Comparison of ENCODE assay signal across 9 cellular contexts in the genomic region with DNA sequence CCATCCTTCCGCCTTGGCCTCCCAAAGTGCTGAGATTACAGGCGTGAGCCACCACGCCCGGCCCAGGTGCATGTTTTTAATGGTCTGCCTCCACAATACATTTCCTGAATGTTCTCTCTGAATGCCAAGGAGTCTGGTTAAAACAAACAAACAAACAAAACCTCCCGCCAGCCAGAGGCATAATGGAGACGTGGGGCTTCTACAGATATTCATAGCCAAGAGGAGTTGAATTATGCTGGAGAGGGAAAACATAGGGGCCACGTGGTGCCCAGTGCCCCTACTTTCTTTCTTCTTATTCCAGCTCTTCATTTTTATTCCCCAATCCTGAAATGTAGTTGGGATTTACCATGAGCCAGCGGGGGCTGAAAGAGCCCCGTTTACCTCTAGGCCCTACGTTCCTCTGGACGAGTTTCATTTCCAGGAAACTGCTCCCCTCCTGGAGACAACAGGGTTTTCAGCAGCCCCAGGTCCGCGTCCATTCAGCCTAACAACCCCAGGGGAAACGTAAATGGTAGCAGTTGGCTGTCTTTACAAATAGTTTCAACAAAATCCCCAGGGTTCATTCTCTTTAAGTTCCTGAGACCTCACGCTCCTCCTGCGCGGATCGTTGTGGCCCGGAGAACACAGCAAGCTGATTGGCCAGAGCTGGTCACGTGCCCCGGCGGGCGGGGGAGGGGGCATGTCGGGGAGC.
DNase-seq lines count a peak whose midpoint lies in the region; ATAC-seq, FAIRE-seq and TF ChIP-seq lines count a peak whose summit lies in the region.
"Had no signal": no experiment of that assay in that cellular context is flagged by ENCODE, and none has a peak within 500 bp of the region (broad histone marks: within the 10 kb centered on the region; RNA-seq: fewer than 3 reads in every experiment).

No MANE protein-coding gene starts in this region.

- no peaks in the 10 kb centered on the region for H3K79me2 ChIP-seq in keratinocyte (ENCODE audit: control insufficient read depth, insufficient read depth, low read length)

- 28 to 29% (median 28%) methylated on average over 24 of the region's 24 CpGs for WGBS in small intestine, 3 donors

- H4K20me1 ChIP-seq in keratinocyte (ENCODE audit: control insufficient read depth, extremely low read depth, insufficient read depth, low read length) = no peaks in the 10 kb centered on the region

- H3K4me3 ChIP-seq in BJ (ENCODE audit: low read depth, low read length) = peak overlapping the region; percentile 45
- H3K4me3 ChIP-seq in breast epithelium = peak overlapping the region; percentile 39 to 58 (median 56)
- H3K4me3 ChIP-seq in keratinocyte (ENCODE audit: control insufficient read depth in 2 of 3, extremely low read depth in 1 of 3, insufficient read depth in 2 of 3, low read depth in 1 of 3, low read length in 3 of 3) = peak overlapping the region; percentile 2 to 53 (median 27)
- peak overlapping the region in 1 of 2 donors; percentile 42 for H3K4me3 ChIP-seq in small intestine (ENCODE audit: low read depth in 1 of 2, low read length in 2 of 2)

- H3K9me1 ChIP-seq in keratinocyte (ENCODE audit: control insufficient read depth, extremely low read depth, insufficient read depth, low read length) = no peaks in the 10 kb centered on the region

- no peaks in the 10 kb centered on the region for H3K4me1 ChIP-seq in breast epithelium
- no peaks in the 10 kb centered on the region for H3K4me1 ChIP-seq in keratinocyte (ENCODE audit: control insufficient read depth, extremely low read depth, insufficient read depth, low read length)
- no peaks in the 10 kb centered on the region for H3K4me1 ChIP-seq in small intestine (ENCODE audit: control insufficient read depth in 2 of 2, insufficient read depth in 1 of 2, low read depth in 1 of 2, low read length in 1 of 2)

- CTCF ChIA-PET in BJ (lab: Yijun Ruan, JAX) = interaction anchor here (1.7 kb wide), 1 partner anchor 9 kb away, joined by 10 read pairs; no protein-coding TSS in a partner anchor

- H3K4me2 ChIP-seq in keratinocyte (ENCODE audit: control insufficient read depth, extremely low read depth, insufficient read depth, low read depth, low read length) = peak overlapping the region; percentile 55

- no peak for TF ChIP-seq POLR2A in breast epithelium (IDR thresholded peaks at IDR 0.05)

- H3K9ac ChIP-seq in keratinocyte (ENCODE audit: control insufficient read depth, extremely low read depth, insufficient read depth, low read length) = peak overlapping the region; percentile 34

- dilution Hi-C loops in keratinocyte (cut with MboI; ENCODE audit: extremely low pct_ligation_motif_present, low sequenced_read_pairs) = no loop called here

- intact Hi-C loops in breast epithelium (cut with DNase I; ENCODE audit: low total_unique reads) = no loop called here

- TF ChIP-seq CTCF in BJ (IDR thresholded peaks at IDR 0.05; ENCODE audit: insufficient read depth, low read depth, low read length) (peak; percentile 44), breast epithelium (IDR thresholded peaks at IDR 0.05) (peak in 1 of 3 donors; percentile 25), keratinocyte (optimal IDR thresholded peaks at IDR 0.05 in 1 of 3, IDR thresholded peaks at IDR 0.05 in 1 of 3, conservative IDR thresholded peaks at IDR 0.05 in 1 of 3; ENCODE audit: extremely low read depth in 1 of 3, insufficient read depth in 2 of 3, low read length in 3 of 3) (peak in 1 of 3 experiments; percentile 24)

- DNase-seq in BJ (ENCODE audit: low read depth) (no peak), HK-2 (ENCODE audit: unreplicated experiment) (peak; percentile 70), breast epithelium (ENCODE audit: low spot score in 2 of 2) (peak; percentile 35 to 64), keratinocyte (ENCODE audit: low read depth, low spot score) (no peak), small intestine (peak; percentile 51), NK-92 (lab: John Stamatoyannopoulos, UW; ENCODE audit: unreplicated experiment) (no peak)
- no peak for DNase-seq in NK-92 treated with Interleukin-12 subunit alpha and Interleukin-12 subunit beta, amount 100 ng/mL, for 24 hours (lab: John Stamatoyannopoulos, UW)

- POLR2A ChIA-PET in BJ (lab: Charles Lee) = interaction anchor here (0.6 to 0.7 kb wide), 2 partner anchors 14 to 1494 kb away, joined by 3 read pairs; no protein-coding TSS in a partner anchor

- H3K27ac ChIP-seq in breast epithelium (peak overlapping the region in 1 of 2 donors; percentile 33), keratinocyte (ENCODE audit: control insufficient read depth, insufficient read depth, low read length) (no peak overlapping the region), small intestine (ENCODE audit: low read depth in 1 of 2, low read length in 1 of 2) (no peak overlapping the region)

- H3K27me3 ChIP-seq in BJ (ENCODE audit: control insufficient read depth, insufficient read depth, low read length) (no peaks in the 10 kb centered on the region), breast epithelium (peaks cover 0 to 3% of the 10 kb centered on the region in 2 donors), keratinocyte (ENCODE audit: control insufficient read depth, extremely low read depth, insufficient read depth, low read length) (peaks cover 23% of the 10 kb centered on the region), small intestine (ENCODE audit: control insufficient read depth in 2 of 2, insufficient read depth in 2 of 2, low read length in 2 of 2) (no peaks in the 10 kb centered on the region)

- ATAC-seq in HG03521 (IDR thresholded peaks at IDR 0.05; ENCODE audit: unreplicated experiment) = no peak

- peak overlapping the region; percentile 68 for H2AFZ ChIP-seq in keratinocyte (ENCODE audit: control insufficient read depth, low read length)

- H3K9me3 ChIP-seq in breast epithelium (no peaks in the 10 kb centered on the region), keratinocyte (ENCODE audit: control insufficient read depth, low read depth, low read length) (no peaks in the 10 kb centered on the region), small intestine (ENCODE audit: control insufficient read depth, low read depth) (no peaks in the 10 kb centered on the region)

- no peaks in the 10 kb centered on the region for H3K36me3 ChIP-seq in BJ (ENCODE audit: control insufficient read depth, insufficient read depth, low read length)
- H3K36me3 ChIP-seq in breast epithelium = no peaks in the 10 kb centered on the region
- H3K36me3 ChIP-seq in keratinocyte (ENCODE audit: control insufficient read depth in 2 of 2, extremely low read depth in 1 of 2, insufficient read depth in 2 of 2, low read length in 2 of 2) = no peaks in the 10 kb centered on the region
- H3K36me3 ChIP-seq in small intestine (ENCODE audit: control insufficient read depth in 2 of 2, insufficient read depth in 2 of 2, low read length in 2 of 2) = no peaks in the 10 kb centered on the region

- FAIRE-seq in keratinocyte (lab: Jason Lieb, UNC) (no peak), small intestine (lab: Jason Lieb, UNC) (no peak)
- FAIRE-seq: endometrium had no signal

Comparison
In these comparisons a context has a peak if more than half of its experiments do, and no peak if none do; other contexts are left out.
1. DNase-seq: peak in HK-2 (single experiment), breast epithelium (2 of 2) and small intestine (single experiment); none in BJ (single experiment), keratinocyte (single experiment), NK-92 (single experiment) and NK-92 treated with Interleukin-12 subunit alpha and Interleukin-12 subunit beta, amount 100 ng/mL, for 24 hours (single experiment).